Comparison of ENCODE assay signal across 35 cellular contexts in genomic region chr2:44124502-44124901, GRCh38.
"Had no signal": no experiment of that assay in that cellular context is flagged by ENCODE, and none has a peak within 500 bp of the region (broad histone marks: within the 10 kb centered on the region; RNA-seq: fewer than 3 reads in every experiment).

No MANE protein-coding gene starts in this region.

- H3K4me3 ChIP-seq: MG63, Peyer's patch, SJSA1 had no signal

- H3K27ac Mint-ChIP-seq: activated B cell treated with CpG ODN at 0.5 μM for 24 hours; activated CD4-positive, alpha-beta T cell treated with anti-CD3 and anti-CD28 coated beads, Interleukin-2, amount 10 ng/mL, durations not matched to agents 24 days and 14 days; activated CD8-positive, alpha-beta T cell treated with anti-CD3 and anti-CD28 coated beads for 36 hours; activated naive CD8-positive, alpha-beta T cell treated with anti-CD3 and anti-CD28 coated beads for 36 hours; activated T-helper 1 cell treated with anti-CD3 and anti-CD28 coated beads, Interleukin-12 subunit alpha, Interleukin-12 subunit beta, Interleukin-2, Interleukin-4 antibody, amounts not matched to agents 30 ng/mL and 10 ng/mL and 1 ng/mL, durations not matched to agents 14 hours and 24 hours and 36 hours; T-helper 1 cell treated with Interleukin-12 subunit alpha and Interleukin-12 subunit beta and Interleukin-4 antibody, amounts not matched to agents 30 μg/mL and 1 μg/mL, for 36 hours had no signal

- H3K27me3 Mint-ChIP-seq: activated naive CD8-positive, alpha-beta T cell treated with anti-CD3 and anti-CD28 coated beads for 36 hours had no signal

- H3K9me3 ChIP-seq: MG63, Peyer's patch, SJSA1, SK-N-SH had no signal

- H3K4me3 Mint-ChIP-seq: activated B cell treated with CpG ODN at 0.5 μM for 24 hours; activated CD4-positive, alpha-beta T cell treated with anti-CD3 and anti-CD28 coated beads, Interleukin-2, amount 10 ng/mL, durations not matched to agents 24 days and 14 days; activated CD8-positive, alpha-beta T cell treated with anti-CD3 and anti-CD28 coated beads for 36 hours; activated naive CD8-positive, alpha-beta T cell treated with anti-CD3 and anti-CD28 coated beads for 36 hours; activated T-helper 1 cell treated with anti-CD3 and anti-CD28 coated beads, Interleukin-12 subunit alpha, Interleukin-12 subunit beta, Interleukin-2, Interleukin-4 antibody, amounts not matched to agents 30 ng/mL and 10 ng/mL and 1 ng/mL, durations not matched to agents 14 hours and 24 hours and 36 hours; T-helper 1 cell treated with Interleukin-12 subunit alpha and Interleukin-12 subunit beta and Interleukin-4 antibody, amounts not matched to agents 30 μg/mL and 1 μg/mL, for 36 hours had no signal

- H3K36me3 ChIP-seq: brain microvascular endothelial cell, MG63, Peyer's patch, SJSA1 had no signal

- H3K27ac ChIP-seq: brain microvascular endothelial cell, Peyer's patch, SJSA1, VCaP had no signal

- ATAC-seq: activated CD8-positive, alpha-beta T cell treated with anti-CD3 and anti-CD28 coated beads for 36 hours; PC-3 had no signal

- H3K9ac ChIP-seq: SK-N-SH had no signal

- DNase-seq: activated B cell treated with CpG ODN at 0.5 μM for 24 hours; activated CD4-positive, alpha-beta T cell treated with anti-CD3 and anti-CD28 coated beads, Interleukin-2, amount 10 ng/mL, durations not matched to agents 24 days and 14 days; activated CD4-positive, alpha-beta T cell treated with anti-CD3 and anti-CD28 coated beads, Interleukin-2, amount 50 U/mL, for 4 hours; activated CD4-positive, CD25-positive, alpha-beta regulatory T cell treated with anti-CD3 and anti-CD28 coated beads, Interleukin-2, amount 50 U/mL, for 72 hours; activated CD8-positive, alpha-beta T cell treated with anti-CD3 and anti-CD28 coated beads for 36 hours; activated gamma-delta T cell treated with Interleukin-2 at 50 U/mL for 16 hours; activated naive CD4-positive, alpha-beta T cell treated with anti-CD3 and anti-CD28 coated beads, Interleukin-2, amount 50 U/mL, for 16 hours; activated naive CD8-positive, alpha-beta T cell treated with anti-CD3 and anti-CD28 coated beads for 36 hours; activated T-cell treated with anti-CD3 and anti-CD28 coated beads, Interleukin-2, amount 50 U/mL, for 1 hour; amniotic stem cell; aorta; brain microvascular endothelial cell; central memory CD4-positive, alpha-beta T cell; Kasumi-1; KG1; NCI-H1048; NCI-H1105 treated with DMSO at 0.1 percent for 48 hours; NCI-H1436; NCI-H1694; NCI-H1930; NCI-H2081 treated with DMSO at 0.1 percent for 48 hours; NCI-H345; NCI-H524 treated with DMSO at 0.1 percent for 48 hours; NK-92 treated with Interleukin-12 subunit alpha and Interleukin-12 subunit beta, amount 100 ng/mL, for 24 hours; PC-3; Peyer's patch; RPMI8226; SHP77 treated with DMSO at 0.1 percent for 48 hours; SK-N-SH; T-helper 9 cell had no signal

- H3K27me3 ChIP-seq: brain microvascular endothelial cell, MG63, Peyer's patch, SJSA1 had no signal

- H3K36me3 Mint-ChIP-seq: activated naive CD8-positive, alpha-beta T cell treated with anti-CD3 and anti-CD28 coated beads for 36 hours had no signal

- H3K9me3 Mint-ChIP-seq: activated B cell treated with CpG ODN at 0.5 μM for 24 hours; activated CD4-positive, alpha-beta T cell treated with anti-CD3 and anti-CD28 coated beads, Interleukin-2, amount 10 ng/mL, durations not matched to agents 24 days and 14 days; activated CD8-positive, alpha-beta T cell treated with anti-CD3 and anti-CD28 coated beads for 36 hours; activated naive CD8-positive, alpha-beta T cell treated with anti-CD3 and anti-CD28 coated beads for 36 hours; activated T-helper 1 cell treated with anti-CD3 and anti-CD28 coated beads, Interleukin-12 subunit alpha, Interleukin-12 subunit beta, Interleukin-2, Interleukin-4 antibody, amounts not matched to agents 30 ng/mL and 10 ng/mL and 1 ng/mL, durations not matched to agents 14 hours and 24 hours and 36 hours; T-helper 1 cell treated with Interleukin-12 subunit alpha and Interleukin-12 subunit beta and Interleukin-4 antibody, amounts not matched to agents 30 μg/mL and 1 μg/mL, for 36 hours had no signal

- H3K4me1 ChIP-seq: Peyer's patch had no signal

- H3K4me2 ChIP-seq: SK-N-SH had no signal
